Comparison of ENCODE assay signal across 4 cellular contexts in the genomic region with DNA sequence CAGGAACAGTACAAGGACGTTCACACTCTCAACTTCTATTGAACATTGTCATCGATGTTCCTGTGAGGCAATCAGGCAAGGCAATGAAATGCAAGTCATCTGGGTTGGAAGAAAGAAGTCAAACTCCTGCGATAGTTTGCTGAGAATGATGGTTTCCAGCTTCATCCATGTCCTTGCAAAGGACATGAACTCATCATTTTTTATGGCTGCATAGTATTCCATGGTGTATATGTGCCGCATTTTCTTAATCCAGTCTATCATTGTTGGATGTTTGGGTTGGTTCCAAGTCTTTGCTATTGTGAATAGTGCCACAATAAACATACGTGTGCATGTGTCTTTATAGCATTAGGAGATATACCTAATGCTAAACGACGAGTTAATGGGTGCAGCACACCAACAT.
DNase-seq lines count a peak whose midpoint lies in the region; ATAC-seq, FAIRE-seq and TF ChIP-seq lines count a peak whose summit lies in the region.
"Not testable (repeated sequence)": the region's sequence is repeated elsewhere in the genome, so short reads cannot be mapped to it uniquely, and the experiment has no call there.

No MANE protein-coding gene starts in this region.

- H3K4me3 ChIP-seq in HEK293 (ENCODE audit: low read depth, low read length); K562; HepG2 (replicated peaks in 1 of 3; ENCODE audit: insufficient read depth in 1 of 3, low read depth in 2 of 3, low read length in 3 of 3): not testable (repeated sequence)

- intact Hi-C loops in activated CD4-positive, alpha-beta memory T cell treated with anti-CD3 and anti-CD28 coated beads for 36 hours (cut with micrococcal nuclease); K562 (cut with micrococcal nuclease); HepG2 (cut with micrococcal nuclease; ENCODE audit: unreplicated experiment): not testable (repeated sequence)

- not testable (repeated sequence) for H3K4me2 ChIP-seq in K562 (ENCODE audit: insufficient read depth, low read length); HepG2 (ENCODE audit: low read depth, low read length)

- 5% methylated on average over 7 of the region's 7 CpGs for WGBS in K562 (ENCODE audit: insufficient coverage, low coverage, missing lambda C conversion rate)
- 86% methylated on average over 7 of the region's 7 CpGs for WGBS in HepG2 (ENCODE audit: low lambda C conversion rate)

- not testable (repeated sequence) for H3K4me1 Mint-ChIP-seq in activated CD4-positive, alpha-beta memory T cell treated with anti-CD3 and anti-CD28 coated beads for 36 hours (ENCODE audit: low read depth)

- H3K27ac Mint-ChIP-seq in activated CD4-positive, alpha-beta memory T cell treated with anti-CD3 and anti-CD28 coated beads for 36 hours: peak overlapping the region; percentile 33

- not testable (repeated sequence) for TF ChIP-seq CTCF in HEK293 (tag by site-specific recombination; IDR thresholded peaks at IDR 0.05); K562 (IDR thresholded peaks at IDR 0.05 in 2 of 3, conservative IDR thresholded peaks at IDR 0.05 in 1 of 3; ENCODE audit: insufficient read depth in 2 of 3, low read depth in 1 of 3, low read length in 3 of 3); HepG2 (CRISPR knock-in tag; IDR thresholded peaks at IDR 0.05)

- not testable (repeated sequence) for H4K20me1 ChIP-seq in K562 (replicated peaks; ENCODE audit: control insufficient read depth, insufficient read depth, low read length); HepG2 (ENCODE audit: insufficient read depth, low read length)

- H3K9ac ChIP-seq in K562 (ENCODE audit: insufficient read depth in 1 of 2, low read depth in 2 of 2, low read length in 2 of 2); HepG2 (ENCODE audit: insufficient read depth, low read depth, low read length): not testable (repeated sequence)

- not testable (repeated sequence) for H3K27ac ChIP-seq in HEK293 (ENCODE audit: extremely low read depth, low read depth, low read length); K562 (ENCODE audit: extremely low read depth, low read depth, low read length); HepG2 (ENCODE audit: extremely low read length, insufficient read depth, low read length)

- ATAC-seq in K562, HepG2: not testable (repeated sequence)

- not testable (repeated sequence) for H3K9me1 ChIP-seq in K562 (ENCODE audit: control insufficient read depth, insufficient read depth, low read length)

- H3K36me3 Mint-ChIP-seq in activated CD4-positive, alpha-beta memory T cell treated with anti-CD3 and anti-CD28 coated beads for 36 hours: not testable (repeated sequence)

- H3K4me1 ChIP-seq in HEK293 (ENCODE audit: control insufficient read depth, insufficient read depth, low read length); K562 (replicated peaks in 1 of 2; ENCODE audit: control insufficient read depth in 2 of 2, insufficient read depth in 2 of 2, low read length in 2 of 2): not testable (repeated sequence)
- H3K4me1 ChIP-seq in HepG2 (ENCODE audit: insufficient read depth, low read length): peaks cover 17% of the 10 kb centered on the region

- in situ Hi-C loops in K562 (cut with MboI); HepG2 (cut with HindIII; ENCODE audit: extremely low pct_ligation_motif_present, low pct_unique_long_range_greater_than_20kb): not testable (repeated sequence)

- H3K9me3 Mint-ChIP-seq in activated CD4-positive, alpha-beta memory T cell treated with anti-CD3 and anti-CD28 coated beads for 36 hours: not testable (repeated sequence)

- H3K4me3 Mint-ChIP-seq in activated CD4-positive, alpha-beta memory T cell treated with anti-CD3 and anti-CD28 coated beads for 36 hours: not testable (repeated sequence)

- not testable (repeated sequence) for H3K9me3 ChIP-seq in HEK293 (ENCODE audit: control insufficient read depth, insufficient read depth, low read depth, low read length); K562 (replicated peaks; ENCODE audit: control insufficient read depth, insufficient read depth, low read depth, low read length); HepG2 (ENCODE audit: low read length)

- not testable (repeated sequence) for TF ChIP-seq RAD21 in K562 (CRISPR knock-in tag; conservative IDR thresholded peaks at IDR 0.05 in 1 of 2, IDR thresholded peaks at IDR 0.05 in 1 of 2); HepG2 (CRISPR knock-in tag; IDR thresholded peaks at IDR 0.05)

- peaks cover 11% of the 10 kb centered on the region for H3K27me3 Mint-ChIP-seq in activated CD4-positive, alpha-beta memory T cell treated with anti-CD3 and anti-CD28 coated beads for 36 hours

- not testable (repeated sequence) for H3K36me3 ChIP-seq in HEK293 (ENCODE audit: control insufficient read depth in 2 of 2, insufficient read depth in 1 of 2, low read length in 2 of 2); K562 (ENCODE audit: control insufficient read depth, insufficient read depth, low read length); HepG2 (replicated peaks in 1 of 2; ENCODE audit: control insufficient read depth in 1 of 2, insufficient read depth in 2 of 2, low read length in 2 of 2)

- POLR2A ChIA-PET in HEK293 (lab: Yijun Ruan, JAX); activated CD4-positive, alpha-beta memory T cell treated with anti-CD3 and anti-CD28 coated beads for 36 hours (lab: Charles Lee); K562 (lab: Yijun Ruan, JAX); HepG2 (lab: Yijun Ruan, JAX): not testable (repeated sequence)

- H3K79me2 ChIP-seq in K562 (ENCODE audit: control insufficient read depth, insufficient read depth, low read length); HepG2 (ENCODE audit: insufficient read depth, low read length): not testable (repeated sequence)

- not testable (repeated sequence) for TF ChIP-seq EP300 in K562 (IDR thresholded peaks at IDR 0.05; ENCODE audit: low read length); HepG2 (IDR thresholded peaks at IDR 0.05; ENCODE audit: low read depth in 2 of 2, low read length in 2 of 2); HepG2 (CRISPR knock-in tag; IDR thresholded peaks at IDR 0.05; ENCODE audit: borderline replicate concordance)

- TF ChIP-seq POLR2A in K562 (conservative IDR thresholded peaks at IDR 0.05); HepG2 (IDR thresholded peaks at IDR 0.05; ENCODE audit: insufficient read depth in 1 of 2, low read depth in 2 of 2, low read length in 2 of 2): not testable (repeated sequence)

- CTCF ChIA-PET in HEK293 (lab: Yijun Ruan, JAX): interaction anchor here (1.1 kb wide), 1 partner anchor 99 kb away, joined by 5 read pairs; no protein-coding TSS in a partner anchor
- CTCF ChIA-PET in activated CD4-positive, alpha-beta memory T cell treated with anti-CD3 and anti-CD28 coated beads for 36 hours (lab: Charles Lee); K562 (lab: Yijun Ruan, JAX; ENCODE audit: low intra/inter-chr PET ratio); HepG2 (lab: Yijun Ruan, JAX; ENCODE audit: low intra/inter-chr PET ratio, low total read pairs): not testable (repeated sequence)

- BruUV-seq in K562 (replicated peaks; lab: Mats Ljungman, UMichigan); HepG2 (replicated peaks; lab: Mats Ljungman, UMichigan): not testable (repeated sequence)

- not testable (repeated sequence) for H2AFZ ChIP-seq in K562 (ENCODE audit: low read depth, low read length); HepG2 (ENCODE audit: low read length)

- not testable (repeated sequence) for FAIRE-seq in K562 (lab: Jason Lieb, UNC); HepG2 (lab: Jason Lieb, UNC)

- not testable (repeated sequence) for DNase-seq in activated CD4-positive, alpha-beta memory T cell treated with anti-CD3 and anti-CD28 coated beads for 36 hours; K562 (ENCODE audit: extremely low read depth in 1 of 4, low spot score in 3 of 4); HepG2 (ENCODE audit: low spot score)

- peaks cover 11 to 14% of the 10 kb centered on the region in 2 experiments; a peak in 4 of 5 replicates for H3K27me3 ChIP-seq in K562 (ENCODE audit: control insufficient read depth in 2 of 2, insufficient read depth in 2 of 2, low read length in 2 of 2)
- peaks cover 0 to 15% of the 10 kb centered on the region in 2 experiments; a peak in 2 of 5 replicates for H3K27me3 ChIP-seq in HepG2 (ENCODE audit: control insufficient read depth in 1 of 2, insufficient read depth in 2 of 2, low read length in 2 of 2)

TF ChIP-seq in HEK293, 187 proteins besides CTCF, POLR2A, EP300 and RAD21:
- peak; percentile 91 for TF ChIP-seq ZNF146 (tag by site-specific recombination; IDR thresholded peaks at IDR 0.05)
TF ChIP-seq in HEK293: peak in this region for 1; not testable (repeated sequence) for 186.

TF ChIP-seq in K562, 482 proteins besides CTCF, POLR2A, EP300 and RAD21:
- TF ChIP-seq ZNF146 (CRISPR knock-in tag; IDR thresholded peaks at IDR 0.05; ENCODE audit: unreplicated experiment): peak; percentile 51

TF ChIP-seq in HepG2, 621 proteins besides CTCF, POLR2A, EP300 and RAD21:
- TF ChIP-seq NFE2L2 (IDR thresholded peaks at IDR 0.05; ENCODE audit: low read length): 0 out of 2 replicates have a peak, but pooled peaks have one; percentile 3
